ENCODE assay signal across 9 cellular contexts in genomic region chr2:7057865-7058400, GRCh38.
A peak's percentile ranks its signal among the peaks of the same experiment; 100 is the strongest.
DNase-seq lines count a peak whose midpoint lies in the region; ATAC-seq, FAIRE-seq and TF ChIP-seq lines count a peak whose summit lies in the region.
"Had no signal": no experiment of that assay in that cellular context is flagged by ENCODE, and none has a peak within 500 bp of the region (broad histone marks: within the 10 kb centered on the region; RNA-seq: fewer than 3 reads in every experiment).

No MANE protein-coding gene starts in this region.

- H3K4me2 ChIP-seq in smooth muscle cell: no peak overlapping the region

- no peaks in the 10 kb centered on the region for H3K4me1 ChIP-seq in smooth muscle cell (ENCODE audit: low read depth)

- peaks cover 11% of the 10 kb centered on the region for H3K27me3 ChIP-seq in smooth muscle cell (ENCODE audit: low read depth)

- H3F3A ChIP-seq in smooth muscle cell (ENCODE audit: low read depth): no peaks in the 10 kb centered on the region

- H3K27ac ChIP-seq in smooth muscle cell (ENCODE audit: low read depth): no peak overlapping the region

- CTCF ChIA-PET in HEK293T (lab: Yijun Ruan, JAX): interaction anchor here (0.6 kb wide), 1 partner anchor 338 kb away, joined by 4 read pairs; no protein-coding TSS in a partner anchor

- FAIRE-seq in colon (lab: Jason Lieb, UNC): peak; percentile 31

- H3K9me3 ChIP-seq in smooth muscle cell (replicated peaks; ENCODE audit: low read depth): no peaks in the 10 kb centered on the region

- H3K36me3 ChIP-seq in smooth muscle cell (ENCODE audit: low read depth): no peaks in the 10 kb centered on the region

- TF ChIP-seq CTCF in smooth muscle cell (IDR thresholded peaks at IDR 0.05; ENCODE audit: borderline replicate concordance, insufficient read depth, poor library complexity, severe bottlenecking): no peak

- 87% methylated on average over 4 of the region's 4 CpGs for WGBS in smooth muscle cell (ENCODE audit: low lambda C conversion rate)

- H3K9ac ChIP-seq in smooth muscle cell (ENCODE audit: low read depth): no peak overlapping the region

- no peak overlapping the region for H3K4me3 ChIP-seq in smooth muscle cell

- DNase-seq in NCI-H1092 (lab: John Stamatoyannopoulos, UW) (peak; percentile 18), islet precursor cell (no peak), NCI-H1930 (lab: John Stamatoyannopoulos, UW) (no peak), smooth muscle cell (lab: John Stamatoyannopoulos, UW; ENCODE audit: unreplicated experiment) (no peak), HEK293T (ENCODE audit: extremely low spot score) (no peak)

- POLR2A ChIA-PET in HEK293T (lab: Yijun Ruan, JAX): no interaction called here

- H2AFZ ChIP-seq in smooth muscle cell (ENCODE audit: low read depth): no peak overlapping the region

- ATAC-seq in GM18519 (IDR thresholded peaks at IDR 0.05; ENCODE audit: low FRiP score, unreplicated experiment) (peak; percentile 47), HG02623 (IDR thresholded peaks at IDR 0.05; ENCODE audit: unreplicated experiment) (peak; percentile 67)
- ATAC-seq: HCT116 had no signal

- no peaks in the 10 kb centered on the region for H3K79me2 ChIP-seq in smooth muscle cell (ENCODE audit: low read depth)

- H4K20me1 ChIP-seq in smooth muscle cell (ENCODE audit: low read depth): no peaks in the 10 kb centered on the region

TF ChIP-seq in HEK293T, 16 proteins besides CTCF, POLR2A, EP300 and RAD21:
- no peak for TF ChIP-seq SP1 (IDR thresholded peaks at IDR 0.05)
- no peak for TF ChIP-seq ELF4 (IDR thresholded peaks at IDR 0.05)
- no peak for TF ChIP-seq FOXM1 (IDR thresholded peaks at IDR 0.05; ENCODE audit: borderline replicate concordance)
- TF ChIP-seq NFRKB (IDR thresholded peaks at IDR 0.05): no peak
